In the genomic region with DNA sequence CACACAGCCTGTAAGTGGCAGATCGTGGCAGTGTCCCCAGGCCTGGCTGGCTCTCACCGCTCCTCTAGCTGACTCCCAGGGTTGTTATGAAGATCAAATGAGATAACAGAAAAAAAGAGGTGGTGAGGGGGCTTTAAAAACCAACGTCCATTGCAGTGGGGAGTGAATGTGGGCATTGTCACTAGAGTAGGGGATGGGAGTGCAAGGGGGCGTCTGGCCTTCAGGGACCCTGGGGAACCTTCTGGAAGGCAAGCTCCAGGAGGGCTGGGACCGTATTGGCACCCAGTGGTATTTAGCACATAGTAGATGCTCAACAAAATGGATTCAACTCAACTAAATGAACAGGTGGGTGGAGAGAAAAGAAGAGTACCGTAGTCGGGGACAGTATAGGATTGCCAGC, we compare ENCODE assay signal across 9 cellular contexts. TPM values are rescaled to one million over a fixed set of nuclear protein-coding genes. Genes with fewer than 3 reads are reported as not detected.
"Had no signal": no experiment of that assay in that cellular context is flagged by ENCODE, and none has a peak within 500 bp of the region (broad histone marks: within the 10 kb centered on the region; RNA-seq: fewer than 3 reads in every experiment).

No MANE protein-coding gene starts in this region.

- H3K4me2 ChIP-seq: GM23338 had no signal

- DNase-seq: H9, HCEC 1CT, HFFc6, IMR-90, KG1 had no signal

- H3K4me3 Mint-ChIP-seq: GM23338, H9, HFFc6 had no signal

- H3K9me3 Mint-ChIP-seq: HFFc6 had no signal

- H3K4me3 ChIP-seq: GM23338, K562 had no signal

- H2AFZ ChIP-seq: GM23338 had no signal

- H3K27ac Mint-ChIP-seq: GM23338, H9, HFFc6 had no signal

RNA-seq across cellular contexts. Expression of gene PLA2G2D, which starts 3.4 kb away (rescaled TPM):
- total RNA-seq: GM23338, H1, H9, HFFc6, HT-29, IMR-90, K562 had no signal
- polyA plus RNA-seq: GM23338, H1, IMR-90, K562 had no signal

RNA-seq across cellular contexts. Expression of gene PLA2G2F, which starts 23.2 kb away (rescaled TPM):
- total RNA-seq: GM23338, H1, H9, HFFc6, IMR-90, K562 had no signal
- polyA plus RNA-seq: GM23338, H1, IMR-90, K562 had no signal

RNA-seq across cellular contexts. Expression of gene PLA2G5, which starts 45.9 kb away (rescaled TPM):
- total RNA-seq: GM23338, H1, H9, HFFc6, HT-29, IMR-90, K562 had no signal
- polyA plus RNA-seq: GM23338, IMR-90, K562 had no signal
